In genomic region chr1:23420778-23421177, GRCh38 we compare ENCODE assay signal across 1 cellular context.
A peak's percentile ranks its signal among the peaks of the same experiment; 100 is the strongest.
TF ChIP-seq lines count a peak whose summit lies in the region.

No MANE protein-coding gene starts in this region.

TF ChIP-seq in HepG2, 621 proteins besides CTCF, POLR2A, EP300 and RAD21:
- TF ChIP-seq ZNF263 (CRISPR knock-in tag; IDR thresholded peaks at IDR 0.05), result 0 out of 2 replicates have a peak, but pooled peaks have one; percentile 31
- TF ChIP-seq ZKSCAN5 (CRISPR knock-in tag; IDR thresholded peaks at IDR 0.05), result no peak
